ENCODE assay signal across 22 cellular contexts in the genomic region with DNA sequence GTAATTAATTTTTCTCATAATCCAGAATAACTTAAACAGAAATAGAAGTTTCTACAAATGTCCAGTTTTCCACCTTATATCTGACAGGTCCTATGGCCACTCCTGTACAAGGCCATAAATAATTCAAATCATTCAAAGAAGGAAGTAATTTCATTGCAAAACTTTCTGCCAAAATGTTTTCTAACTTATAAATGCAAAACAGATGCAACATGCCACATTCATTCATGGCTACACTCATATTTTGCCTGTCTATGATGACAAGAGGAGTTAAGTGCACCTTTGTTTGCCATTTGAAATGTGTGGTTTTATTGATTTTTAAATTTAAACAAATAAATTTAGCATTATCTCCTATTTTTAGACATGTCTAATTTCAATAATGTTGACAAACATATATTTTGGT.
"Had no signal": no experiment of that assay in that cellular context is flagged by ENCODE, and none has a peak within 500 bp of the region (broad histone marks: within the 10 kb centered on the region; RNA-seq: fewer than 3 reads in every experiment).

No MANE protein-coding gene starts in this region.

- H3K9me3 ChIP-seq: sigmoid colon, spleen, thyroid gland had no signal

- H3K27ac Mint-ChIP-seq: activated T-helper 1 cell treated with anti-CD3 and anti-CD28 coated beads, Interleukin-12 subunit alpha, Interleukin-12 subunit beta, Interleukin-2, Interleukin-4 antibody, amounts not matched to agents 30 ng/mL and 10 ng/mL and 1 ng/mL, durations not matched to agents 14 hours and 24 hours and 36 hours; effector memory CD8-positive, alpha-beta T cell had no signal

- H3K27ac ChIP-seq: WERI-Rb-1 had no signal

- H3K9me3 Mint-ChIP-seq: activated naive CD4-positive, alpha-beta T cell treated with anti-CD3 and anti-CD28 coated beads, Interleukin-2, amount 50 U/mL, for 72 hours; activated T-helper 1 cell treated with anti-CD3 and anti-CD28 coated beads, Interleukin-12 subunit alpha, Interleukin-12 subunit beta, Interleukin-2, Interleukin-4 antibody, amounts not matched to agents 30 ng/mL and 10 ng/mL and 1 ng/mL, durations not matched to agents 14 hours and 24 hours and 36 hours; effector memory CD8-positive, alpha-beta T cell; nephron progenitor cell had no signal

- H3K36me3 ChIP-seq: sigmoid colon, thyroid gland, WERI-Rb-1 had no signal

- H3K4me3 Mint-ChIP-seq: activated T-helper 1 cell treated with anti-CD3 and anti-CD28 coated beads, Interleukin-12 subunit alpha, Interleukin-12 subunit beta, Interleukin-2, Interleukin-4 antibody, amounts not matched to agents 30 ng/mL and 10 ng/mL and 1 ng/mL, durations not matched to agents 14 hours and 24 hours and 36 hours; effector memory CD8-positive, alpha-beta T cell had no signal

- DNase-seq: activated CD4-positive, alpha-beta T cell treated with anti-CD3 and anti-CD28 coated beads for 1 hour; activated CD4-positive, alpha-beta T cell treated with anti-CD3 and anti-CD28 coated beads, Interleukin-2, amount 50 U/mL, for 4 hours; activated gamma-delta T cell treated with Interleukin-2 at 50 U/mL for 16 hours; cerebellar nuclear complex; effector memory CD8-positive, alpha-beta T cell; foreskin melanocyte; kidney; midbrain; nucleus accumbens; posterior cingulate gyrus; sigmoid colon; spleen; stimulated activated CD4-positive, alpha-beta T cell treated with anti-CD3 and anti-CD28 coated beads, Interleukin-4, amount 100 ng/mL, for 4 hours; stimulated activated naive B cell treated with anti-CD40 and anti-IgM and Interleukin-4, amounts not matched to agents 10 μg/mL and 1 μg/mL and 100 μg/mL, for 72 hours; WERI-Rb-1 had no signal

- H3K27me3 ChIP-seq: sigmoid colon, spleen, thyroid gland had no signal

- H3K27me3 Mint-ChIP-seq: effector memory CD8-positive, alpha-beta T cell; stimulated activated naive B cell treated with anti-CD40 and anti-IgM and Interleukin-4, amounts not matched to agents 10 μg/mL and 1 μg/mL and 100 μg/mL, for 72 hours had no signal

- ATAC-seq: activated naive CD4-positive, alpha-beta T cell treated with anti-CD3 and anti-CD28 coated beads, Interleukin-2, amount 50 U/mL, for 72 hours; effector memory CD8-positive, alpha-beta T cell; left lobe of liver had no signal

- FAIRE-seq: bronchial epithelial cell, kidney had no signal

- H3K4me3 ChIP-seq: lung, sigmoid colon, spleen, thyroid gland had no signal
